Comparison of ENCODE assay signal across 1 cellular context in genomic region chr1:32179443-32180185, GRCh38.
A peak's percentile ranks its signal among the peaks of the same experiment; 100 is the strongest.
TF ChIP-seq lines count a peak whose summit lies in the region.

Gene TXLNA, plus strand, starts transcription at chr1:32179675. Its CDS starts 671 bp downstream, at chr1:32180346.

TF ChIP-seq in K562, 482 proteins besides CTCF, POLR2A, EP300 and RAD21 (continued from another document and continues in another):
- no peak for TF ChIP-seq SMAD2 (IDR thresholded peaks at IDR 0.05; ENCODE audit: low read depth, low read length)
- peak; percentile 74 for TF ChIP-seq ELF1 (tag; IDR thresholded peaks at IDR 0.05)
- TF ChIP-seq, protein P1, sequence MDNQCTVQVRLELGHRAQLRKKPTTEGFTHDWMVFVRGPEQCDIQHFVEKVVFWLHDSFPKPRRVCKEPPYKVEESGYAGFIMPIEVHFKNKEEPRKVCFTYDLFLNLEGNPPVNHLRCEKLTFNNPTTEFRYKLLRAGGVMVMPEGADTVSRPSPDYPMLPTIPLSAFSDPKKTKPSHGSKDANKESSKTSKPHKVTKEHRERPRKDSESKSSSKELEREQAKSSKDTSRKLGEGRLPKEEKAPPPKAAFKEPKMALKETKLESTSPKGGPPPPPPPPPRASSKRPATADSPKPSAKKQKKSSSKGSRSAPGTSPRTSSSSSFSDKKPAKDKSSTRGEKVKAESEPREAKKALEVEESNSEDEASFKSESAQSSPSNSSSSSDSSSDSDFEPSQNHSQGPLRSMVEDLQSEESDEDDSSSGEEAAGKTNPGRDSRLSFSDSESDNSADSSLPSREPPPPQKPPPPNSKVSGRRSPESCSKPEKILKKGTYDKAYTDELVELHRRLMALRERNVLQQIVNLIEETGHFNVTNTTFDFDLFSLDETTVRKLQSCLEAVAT (IDR thresholded peaks at IDR 0.05): no peak; a peak in 1 of 4 replicates
- no peak; the same call in 1 of the 2 replicates for TF ChIP-seq NFRKB (IDR thresholded peaks at IDR 0.05; ENCODE audit: low read depth)
- TF ChIP-seq SAP30 (IDR thresholded peaks at IDR 0.05; ENCODE audit: borderline replicate concordance, insufficient read depth, low read depth, low read length, poor library complexity, severe bottlenecking): peak; percentile 90
- TF ChIP-seq ZNF24 (IDR thresholded peaks at IDR 0.05): no peak; the same call in 1 of the 2 replicates
- TF ChIP-seq MAX (CRISPR knock-in tag; IDR thresholded peaks at IDR 0.05): peak; percentile 89; the same call in 1 of the 2 replicates
- TF ChIP-seq FIP1L1 (IDR thresholded peaks at IDR 0.05; ENCODE audit: low read depth, low read length, poor library complexity, severe bottlenecking): peak; percentile 89
- TF ChIP-seq SMAD3 (CRISPR knock-in tag; conservative IDR thresholded peaks at IDR 0.05): no peak
- no peak for TF ChIP-seq TAF7 (tag; IDR thresholded peaks at IDR 0.05)
- TF ChIP-seq DACH1 (IDR thresholded peaks at IDR 0.05; ENCODE audit: partially characterized antibody): peak; percentile 18
- TF ChIP-seq NFE2 (IDR thresholded peaks at IDR 0.05; ENCODE audit: low read depth): 0 out of 2 replicates have a peak, but pooled peaks have one; percentile 17
- peak; percentile 99 for TF ChIP-seq SAFB (IDR thresholded peaks at IDR 0.05; ENCODE audit: borderline replicate concordance, low read depth, low read length)
- no peak for TF ChIP-seq SNRNP70 (optimal IDR thresholded peaks at IDR 0.05; ENCODE audit: low read depth, low read length)
- TF ChIP-seq, protein P2, sequence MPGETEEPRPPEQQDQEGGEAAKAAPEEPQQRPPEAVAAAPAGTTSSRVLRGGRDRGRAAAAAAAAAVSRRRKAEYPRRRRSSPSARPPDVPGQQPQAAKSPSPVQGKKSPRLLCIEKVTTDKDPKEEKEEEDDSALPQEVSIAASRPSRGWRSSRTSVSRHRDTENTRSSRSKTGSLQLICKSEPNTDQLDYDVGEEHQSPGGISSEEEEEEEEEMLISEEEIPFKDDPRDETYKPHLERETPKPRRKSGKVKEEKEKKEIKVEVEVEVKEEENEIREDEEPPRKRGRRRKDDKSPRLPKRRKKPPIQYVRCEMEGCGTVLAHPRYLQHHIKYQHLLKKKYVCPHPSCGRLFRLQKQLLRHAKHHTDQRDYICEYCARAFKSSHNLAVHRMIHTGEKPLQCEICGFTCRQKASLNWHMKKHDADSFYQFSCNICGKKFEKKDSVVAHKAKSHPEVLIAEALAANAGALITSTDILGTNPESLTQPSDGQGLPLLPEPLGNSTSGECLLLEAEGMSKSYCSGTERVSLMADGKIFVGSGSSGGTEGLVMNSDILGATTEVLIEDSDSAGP (CRISPR knock-in tag; IDR thresholded peaks at IDR 0.05): peak; percentile 47; the same call in 1 of the 2 replicates
- TF ChIP-seq, protein P3, sequence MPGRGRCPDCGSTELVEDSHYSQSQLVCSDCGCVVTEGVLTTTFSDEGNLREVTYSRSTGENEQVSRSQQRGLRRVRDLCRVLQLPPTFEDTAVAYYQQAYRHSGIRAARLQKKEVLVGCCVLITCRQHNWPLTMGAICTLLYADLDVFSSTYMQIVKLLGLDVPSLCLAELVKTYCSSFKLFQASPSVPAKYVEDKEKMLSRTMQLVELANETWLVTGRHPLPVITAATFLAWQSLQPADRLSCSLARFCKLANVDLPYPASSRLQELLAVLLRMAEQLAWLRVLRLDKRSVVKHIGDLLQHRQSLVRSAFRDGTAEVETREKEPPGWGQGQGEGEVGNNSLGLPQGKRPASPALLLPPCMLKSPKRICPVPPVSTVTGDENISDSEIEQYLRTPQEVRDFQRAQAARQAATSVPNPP (IDR thresholded peaks at IDR 0.05; ENCODE audit: borderline replicate concordance, insufficient read depth, insufficient read length): no peak
- no peak for TF ChIP-seq KHSRP (IDR thresholded peaks at IDR 0.05)
- TF ChIP-seq MECOM (CRISPR knock-in tag; IDR thresholded peaks at IDR 0.05): 0 out of 2 replicates have a peak, but pooled peaks have one; percentile 19
- peak; percentile 78 for TF ChIP-seq PHB (CRISPR knock-in tag; IDR thresholded peaks at IDR 0.05)
- TF ChIP-seq BCL6 (CRISPR knock-in tag; IDR thresholded peaks at IDR 0.05): peak; percentile 1; the same call in 1 of the 2 replicates
- no peak for TF ChIP-seq ZNF274 (IDR thresholded peaks at IDR 0.05; ENCODE audit: borderline replicate concordance, low read depth, low read length)
- no peak; a peak in 1 of 4 replicates for TF ChIP-seq FOXA3 (CRISPR knock-in tag; conservative IDR thresholded peaks at IDR 0.05 in 1 of 2, IDR thresholded peaks at IDR 0.05 in 1 of 2)
- no peak for TF ChIP-seq NELFE (IDR thresholded peaks at IDR 0.05; ENCODE audit: insufficient read depth, insufficient read length)
- no peak for TF ChIP-seq ZNF507 (tag; conservative IDR thresholded peaks at IDR 0.05)
- TF ChIP-seq ZBTB1 (CRISPR knock-in tag; IDR thresholded peaks at IDR 0.05; ENCODE audit: borderline replicate concordance, low read depth): peak; percentile 10; the same call in 1 of the 2 replicates
- TF ChIP-seq ZBTB7A (IDR thresholded peaks at IDR 0.05; ENCODE audit: borderline replicate concordance, control insufficient read depth, low read depth, low read length): peak; percentile 80; the same call in 1 of the 2 replicates
- TF ChIP-seq BACH1 (tag; IDR thresholded peaks at IDR 0.05): no peak
- TF ChIP-seq SUPT5H (IDR thresholded peaks at IDR 0.05): peak; percentile 97
- peak; percentile 96 for TF ChIP-seq POLR2H (tag; IDR thresholded peaks at IDR 0.05; ENCODE audit: low read depth)
- TF ChIP-seq PTRF (tag; IDR thresholded peaks at IDR 0.05): no peak
- TF ChIP-seq, protein P4, sequence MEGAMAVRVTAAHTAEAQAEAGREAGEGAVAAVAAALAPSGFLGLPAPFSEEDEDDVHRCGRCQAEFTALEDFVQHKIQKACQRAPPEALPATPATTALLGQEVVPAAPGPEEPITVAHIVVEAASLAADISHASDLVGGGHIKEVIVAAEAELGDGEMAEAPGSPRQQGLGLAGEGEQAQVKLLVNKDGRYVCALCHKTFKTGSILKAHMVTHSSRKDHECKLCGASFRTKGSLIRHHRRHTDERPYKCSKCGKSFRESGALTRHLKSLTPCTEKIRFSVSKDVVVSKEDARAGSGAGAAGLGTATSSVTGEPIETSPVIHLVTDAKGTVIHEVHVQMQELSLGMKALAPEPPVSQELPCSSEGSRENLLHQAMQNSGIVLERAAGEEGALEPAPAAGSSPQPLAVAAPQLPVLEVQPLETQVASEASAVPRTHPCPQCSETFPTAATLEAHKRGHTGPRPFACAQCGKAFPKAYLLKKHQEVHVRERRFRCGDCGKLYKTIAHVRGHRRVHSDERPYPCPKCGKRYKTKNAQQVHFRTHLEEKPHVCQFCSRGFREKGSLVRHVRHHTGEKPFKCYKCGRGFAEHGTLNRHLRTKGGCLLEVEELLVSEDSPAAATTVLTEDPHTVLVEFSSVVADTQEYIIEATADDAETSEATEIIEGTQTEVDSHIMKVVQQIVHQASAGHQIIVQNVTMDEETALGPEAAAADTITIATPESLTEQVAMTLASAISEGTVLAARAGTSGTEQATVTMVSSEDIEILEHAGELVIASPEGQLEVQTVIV (CRISPR knock-in tag; IDR thresholded peaks at IDR 0.05; ENCODE audit: borderline replicate concordance): no peak
- TF ChIP-seq ZNF518B (CRISPR knock-in tag; IDR thresholded peaks at IDR 0.05): no peak
- no peak for TF ChIP-seq GTF2B (IDR thresholded peaks at IDR 0.05; ENCODE audit: extremely low read depth, insufficient read length)
- TF ChIP-seq ESRRB (CRISPR knock-in tag; IDR thresholded peaks at IDR 0.05; ENCODE audit: borderline replicate concordance): no peak
- TF ChIP-seq STAT6 (CRISPR knock-in tag; IDR thresholded peaks at IDR 0.05): peak; percentile 86
- TF ChIP-seq CBX1 (IDR thresholded peaks at IDR 0.05; ENCODE audit: low read depth): peak; percentile 96; the same call in 1 of the 2 replicates
- peak; percentile 89 for TF ChIP-seq LCOR (CRISPR knock-in tag; IDR thresholded peaks at IDR 0.05)
- TF ChIP-seq MTA2 (IDR thresholded peaks at IDR 0.05; ENCODE audit: low read depth): no peak; the same call in 1 of the 2 replicates
- no peak for TF ChIP-seq GATA2 (CRISPR knock-in tag; IDR thresholded peaks at IDR 0.05)
- TF ChIP-seq CC2D1A (IDR thresholded peaks at IDR 0.05): no peak
- no peak for TF ChIP-seq FOXJ3 (CRISPR knock-in tag; IDR thresholded peaks at IDR 0.05)
- peak; percentile 77 for TF ChIP-seq NEUROD1 (IDR thresholded peaks at IDR 0.05; ENCODE audit: borderline replicate concordance, low read depth, low read length, partially characterized antibody)
- TF ChIP-seq ZNF197 (CRISPR knock-in tag; IDR thresholded peaks at IDR 0.05; ENCODE audit: low read depth): no peak
- peak; percentile 63; the same call in 1 of the 2 replicates for TF ChIP-seq TCF7 (IDR thresholded peaks at IDR 0.05; ENCODE audit: borderline replicate concordance)
- peak; percentile 77; the same call in 1 of the 2 replicates for TF ChIP-seq FOXK1 (CRISPR knock-in tag; IDR thresholded peaks at IDR 0.05; ENCODE audit: borderline replicate concordance)
- no peak for TF ChIP-seq THAP12 (CRISPR knock-in tag; IDR thresholded peaks at IDR 0.05)
- no peak; the same call in 1 of the 2 replicates for TF ChIP-seq HOXB6 (CRISPR knock-in tag; IDR thresholded peaks at IDR 0.05; ENCODE audit: borderline replicate concordance)
- TF ChIP-seq HMG20B (CRISPR knock-in tag; IDR thresholded peaks at IDR 0.05): no peak
